In genomic region chr6:4801491-4802118, GRCh38 we compare ENCODE assay signal across 10 cellular contexts. TPM values are rescaled to one million over a fixed set of nuclear protein-coding genes. Genes with fewer than 3 reads are reported as not detected.
DNase-seq lines count a peak whose midpoint lies in the region; ATAC-seq and FAIRE-seq lines count a peak whose summit lies in the region.
"Had no signal": no experiment of that assay in that cellular context is flagged by ENCODE, and none has a peak within 500 bp of the region (broad histone marks: within the 10 kb centered on the region; RNA-seq: fewer than 3 reads in every experiment).

No MANE protein-coding gene starts in this region.

- FAIRE-seq in small intestine (lab: Jason Lieb, UNC), result no peak

- ATAC-seq in GM21737 (IDR thresholded peaks at IDR 0.05; ENCODE audit: unreplicated experiment) (peak; percentile 60), HG03520 (IDR thresholded peaks at IDR 0.05; ENCODE audit: unreplicated experiment) (peak; percentile 48)
- peak; percentile 90 for ATAC-seq in stimulated activated memory B cell treated with anti-CD40 and anti-IgM and Interleukin-4, amounts not matched to agents 10 μg/mL and 1 μg/mL and 100 μg/mL, for 72 hours
- ATAC-seq: upper lobe of right lung had no signal

- H3K36me3 ChIP-seq in small intestine (ENCODE audit: control insufficient read depth in 2 of 2, insufficient read depth in 2 of 2, low read length in 2 of 2), result no peaks in the 10 kb centered on the region
- H3K36me3 ChIP-seq: upper lobe of right lung had no signal

- no peaks in the 10 kb centered on the region for H3K9me3 ChIP-seq in small intestine (ENCODE audit: control insufficient read depth, low read depth)

- H3K27ac ChIP-seq in small intestine (ENCODE audit: low read depth in 1 of 2, low read length in 1 of 2), result no peak overlapping the region
- H3K27ac ChIP-seq: upper lobe of right lung had no signal

- H3K9me3 Mint-ChIP-seq in activated CD4-positive, alpha-beta memory T cell treated with anti-CD3 and anti-CD28 coated beads for 36 hours, result peaks cover 12% of the 10 kb centered on the region
- H3K9me3 Mint-ChIP-seq in activated CD4-positive, alpha-beta memory T cell treated with anti-CD3 and anti-CD28 coated beads, Interleukin-2, amount 10 ng/mL, durations not matched to agents 7 days and 5 days, result no peaks in the 10 kb centered on the region
- H3K9me3 Mint-ChIP-seq in stimulated activated memory B cell treated with anti-CD40 and anti-IgM and Interleukin-4, amounts not matched to agents 10 μg/mL and 1 μg/mL and 100 μg/mL, for 72 hours, result no peaks in the 10 kb centered on the region

- H3K4me1 ChIP-seq in small intestine (ENCODE audit: control insufficient read depth in 2 of 2, insufficient read depth in 1 of 2, low read depth in 1 of 2, low read length in 1 of 2), result peaks cover 0 to 7% of the 10 kb centered on the region in 2 donors

- H3K4me1 Mint-ChIP-seq in activated CD4-positive, alpha-beta memory T cell treated with anti-CD3 and anti-CD28 coated beads for 36 hours (ENCODE audit: low read depth), result peaks cover 75% of the 10 kb centered on the region
- peaks cover 30% of the 10 kb centered on the region for H3K4me1 Mint-ChIP-seq in activated CD4-positive, alpha-beta memory T cell treated with anti-CD3 and anti-CD28 coated beads, Interleukin-2, amount 10 ng/mL, durations not matched to agents 7 days and 5 days
- peaks cover 86% of the 10 kb centered on the region for H3K4me1 Mint-ChIP-seq in stimulated activated memory B cell treated with anti-CD40 and anti-IgM and Interleukin-4, amounts not matched to agents 10 μg/mL and 1 μg/mL and 100 μg/mL, for 72 hours

- peak; percentile 25 for DNase-seq in activated CD4-positive, alpha-beta memory T cell treated with anti-CD3 and anti-CD28 coated beads for 36 hours
- DNase-seq in activated CD4-positive, alpha-beta memory T cell treated with anti-CD3 and anti-CD28 coated beads, Interleukin-2, amount 10 ng/mL, durations not matched to agents 7 days and 5 days, result no peak
- no peak for DNase-seq in central memory CD4-positive, alpha-beta T cell
- no peak for DNase-seq in small intestine
- DNase-seq in NCI-H1417 treated with DMSO at 0.1 percent for 48 hours (lab: John Stamatoyannopoulos, UW), result no peak
- DNase-seq: upper lobe of right lung had no signal

- H3K4me3 ChIP-seq in small intestine (ENCODE audit: low read depth in 1 of 2, low read length in 2 of 2), result no peak overlapping the region
- H3K4me3 ChIP-seq: lung, upper lobe of right lung had no signal

- no peak overlapping the region for H3K27ac Mint-ChIP-seq in activated CD4-positive, alpha-beta memory T cell treated with anti-CD3 and anti-CD28 coated beads for 36 hours
- no peak overlapping the region for H3K27ac Mint-ChIP-seq in activated CD4-positive, alpha-beta memory T cell treated with anti-CD3 and anti-CD28 coated beads, Interleukin-2, amount 10 ng/mL, durations not matched to agents 7 days and 5 days
- H3K27ac Mint-ChIP-seq in stimulated activated memory B cell treated with anti-CD40 and anti-IgM and Interleukin-4, amounts not matched to agents 10 μg/mL and 1 μg/mL and 100 μg/mL, for 72 hours, result peak overlapping the region; percentile 33

- 54 to 87% (median 65%) methylated on average over 3 of the region's 3 CpGs for WGBS in small intestine, 3 donors

- CTCF ChIA-PET in activated CD4-positive, alpha-beta memory T cell treated with anti-CD3 and anti-CD28 coated beads for 36 hours (lab: Charles Lee), result interaction anchor here (0.8 to 1.2 kb wide), 6 partner anchors 10 to 592 kb away, joined by 3 to 4 read pairs (median 4); no protein-coding TSS in a partner anchor
- CTCF ChIA-PET in activated CD4-positive, alpha-beta memory T cell treated with anti-CD3 and anti-CD28 coated beads, Interleukin-2, amount 10 ng/mL, durations not matched to agents 7 days and 5 days (lab: Charles Lee), result interaction anchor here (0.7 to 1.5 kb wide), 3 partner anchors 9 to 41 kb away, joined by 3 read pairs; no protein-coding TSS in a partner anchor

- intact Hi-C loops in activated CD4-positive, alpha-beta memory T cell treated with anti-CD3 and anti-CD28 coated beads for 36 hours (cut with micrococcal nuclease), result loop anchor here (10.0 kb wide), 1 partner anchor 167 kb away; no protein-coding TSS in a partner anchor

- no peaks in the 10 kb centered on the region for H3K27me3 Mint-ChIP-seq in activated CD4-positive, alpha-beta memory T cell treated with anti-CD3 and anti-CD28 coated beads for 36 hours
- H3K27me3 Mint-ChIP-seq in activated CD4-positive, alpha-beta memory T cell treated with anti-CD3 and anti-CD28 coated beads, Interleukin-2, amount 10 ng/mL, durations not matched to agents 7 days and 5 days, result no peaks in the 10 kb centered on the region
- no peaks in the 10 kb centered on the region for H3K27me3 Mint-ChIP-seq in stimulated activated memory B cell treated with anti-CD40 and anti-IgM and Interleukin-4, amounts not matched to agents 10 μg/mL and 1 μg/mL and 100 μg/mL, for 72 hours

- peaks cover 2% of the 10 kb centered on the region for H3K36me3 Mint-ChIP-seq in activated CD4-positive, alpha-beta memory T cell treated with anti-CD3 and anti-CD28 coated beads for 36 hours
- H3K36me3 Mint-ChIP-seq in activated CD4-positive, alpha-beta memory T cell treated with anti-CD3 and anti-CD28 coated beads, Interleukin-2, amount 10 ng/mL, durations not matched to agents 7 days and 5 days (ENCODE audit: low read depth), result peaks cover 2% of the 10 kb centered on the region
- no peaks in the 10 kb centered on the region for H3K36me3 Mint-ChIP-seq in stimulated activated memory B cell treated with anti-CD40 and anti-IgM and Interleukin-4, amounts not matched to agents 10 μg/mL and 1 μg/mL and 100 μg/mL, for 72 hours

- H3K27me3 ChIP-seq in small intestine (ENCODE audit: control insufficient read depth in 2 of 2, insufficient read depth in 2 of 2, low read length in 2 of 2), result no peaks in the 10 kb centered on the region
- H3K27me3 ChIP-seq: upper lobe of right lung had no signal

- POLR2A ChIA-PET in activated CD4-positive, alpha-beta memory T cell treated with anti-CD3 and anti-CD28 coated beads for 36 hours (lab: Charles Lee), result interaction anchor here (0.9 to 1.3 kb wide), 4 partner anchors 11 to 140 kb away, joined by 3 to 4 read pairs (median 3); no protein-coding TSS in a partner anchor
- POLR2A ChIA-PET in activated CD4-positive, alpha-beta memory T cell treated with anti-CD3 and anti-CD28 coated beads, Interleukin-2, amount 10 ng/mL, durations not matched to agents 7 days and 5 days (lab: Charles Lee), result interaction anchor here (1.0 kb wide), 1 partner anchor 10 kb away, joined by 5 read pairs; no protein-coding TSS in a partner anchor

- H3K4me3 Mint-ChIP-seq in activated CD4-positive, alpha-beta memory T cell treated with anti-CD3 and anti-CD28 coated beads for 36 hours, result no peak overlapping the region
- no peak overlapping the region for H3K4me3 Mint-ChIP-seq in activated CD4-positive, alpha-beta memory T cell treated with anti-CD3 and anti-CD28 coated beads, Interleukin-2, amount 10 ng/mL, durations not matched to agents 7 days and 5 days
- H3K4me3 Mint-ChIP-seq in stimulated activated memory B cell treated with anti-CD40 and anti-IgM and Interleukin-4, amounts not matched to agents 10 μg/mL and 1 μg/mL and 100 μg/mL, for 72 hours, result peak overlapping the region; percentile 66

RNA-seq across cellular contexts. Expression of gene CDYL, which starts 25.4 kb away (rescaled TPM):
- total RNA-seq in activated CD4-positive, alpha-beta memory T cell treated with anti-CD3 and anti-CD28 coated beads for 36 hours, result 10 to 100 TPM; 22.4 to 24.4 TPM
- total RNA-seq in activated CD4-positive, alpha-beta memory T cell treated with anti-CD3 and anti-CD28 coated beads, Interleukin-2, amount 10 ng/mL, durations not matched to agents 7 days and 5 days, result 10 to 100 TPM; 27.5 to 30.5 TPM
- 1 to 10 TPM; 6.2 to 8.6 (median 6.3) TPM for polyA plus RNA-seq in small intestine
